Comparison of ENCODE assay signal across 1 cellular context in genomic region chr6:15430947-15431405, GRCh38.
TF ChIP-seq lines count a peak whose summit lies in the region.

No MANE protein-coding gene starts in this region.

TF ChIP-seq in GM23338, 12 proteins besides CTCF, POLR2A, EP300 and RAD21 (continued from another document):
- TF ChIP-seq POLR2AphosphoS5 (IDR thresholded peaks at IDR 0.05; ENCODE audit: low read depth) (no peak; the same call in none of the 2 replicates), EZH2 (IDR thresholded peaks at IDR 0.05; ENCODE audit: low read depth, unreplicated experiment) (no peak), ZNF114 (CRISPR knock-in tag; IDR thresholded peaks at IDR 0.05) (no peak)
